In the genomic region with DNA sequence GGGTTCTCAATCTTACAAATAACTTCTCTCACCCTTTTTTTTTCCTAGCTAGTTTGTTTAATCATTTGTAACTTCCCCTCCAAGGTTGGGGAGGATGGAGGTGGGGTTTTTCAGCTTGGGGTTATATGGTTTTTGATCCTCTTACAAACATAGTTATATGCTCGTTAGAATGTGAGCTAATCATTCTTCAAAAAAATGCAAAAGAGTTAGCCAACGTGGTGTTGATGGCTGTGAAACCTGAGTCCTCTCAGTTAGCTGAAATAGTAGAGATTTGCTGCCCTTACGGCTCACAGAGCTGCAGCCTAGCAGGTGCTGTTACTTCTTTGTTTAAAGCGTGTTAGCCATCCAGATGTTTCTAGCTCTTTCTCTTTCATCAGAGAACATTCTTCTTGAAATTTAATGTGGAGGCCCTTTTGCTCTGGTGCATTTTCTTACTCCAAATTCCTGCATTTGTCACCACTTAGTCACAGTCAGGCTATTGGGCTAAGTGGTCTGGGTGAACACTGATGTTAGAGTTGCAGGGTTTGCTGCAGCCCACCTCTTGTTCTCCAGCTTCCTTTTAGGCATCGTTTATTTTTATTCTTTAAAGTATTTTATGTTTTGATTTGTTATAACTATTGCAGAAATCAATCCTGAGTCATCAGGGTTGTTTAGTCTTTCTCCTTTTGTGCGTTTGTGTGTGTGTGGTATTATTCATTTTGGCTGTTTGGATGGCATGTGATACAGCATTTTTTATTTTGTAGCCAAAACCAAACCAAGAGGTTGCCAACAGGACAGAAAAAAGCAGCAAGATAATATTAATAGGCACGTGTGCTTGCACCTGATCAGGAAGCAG, we compare ENCODE assay signal across 9 cellular contexts. TPM values are rescaled to one million over a fixed set of nuclear protein-coding genes. Genes with fewer than 3 reads are reported as not detected.
DNase-seq lines count a peak whose midpoint lies in the region; ATAC-seq and TF ChIP-seq lines count a peak whose summit lies in the region.
"Had no signal": no experiment of that assay in that cellular context is flagged by ENCODE, and none has a peak within 500 bp of the region (broad histone marks: within the 10 kb centered on the region; RNA-seq: fewer than 3 reads in every experiment).

No MANE protein-coding gene starts in this region.

- no peaks in the 10 kb centered on the region for H3K27me3 Mint-ChIP-seq in activated T-cell treated with anti-CD3 and anti-CD28 coated beads, Interleukin-2, amount 50 U/mL, for 24 hours
- H3K27me3 Mint-ChIP-seq in brain = no peaks in the 10 kb centered on the region

- peak; percentile 97 for ATAC-seq in HG03097 (IDR thresholded peaks at IDR 0.05; ENCODE audit: low FRiP score, unreplicated experiment)
- ATAC-seq in aorta (ENCODE audit: low FRiP score) = no peak

- H3K27ac Mint-ChIP-seq in activated T-cell treated with anti-CD3 and anti-CD28 coated beads, Interleukin-2, amount 50 U/mL, for 24 hours = peak overlapping the region; percentile 73
- peak overlapping the region in 4 of 5 experiments; percentile 11 to 93 (median 69) for H3K27ac Mint-ChIP-seq in brain

- H3K9me3 ChIP-seq in stomach (no peaks in the 10 kb centered on the region), aorta (ENCODE audit: control insufficient read depth, low read length) (no peaks in the 10 kb centered on the region)

- H3K4me3 ChIP-seq in stomach = no peak overlapping the region
- no peak overlapping the region for H3K4me3 ChIP-seq in aorta (ENCODE audit: low read length in 2 of 2)

- TF ChIP-seq POLR2A in stomach (IDR thresholded peaks at IDR 0.05) = no peak

- no peak for DNase-seq in activated T-cell treated with anti-CD3 and anti-CD28 coated beads, Interleukin-2, amount 50 U/mL, for 24 hours
- DNase-seq in activated T-cell treated with anti-CD3 and anti-CD28 coated beads for 4 hours = no peak
- no peak for DNase-seq in stomach
- DNase-seq in aorta = no peak
- DNase-seq in NCI-H146 treated with DMSO at 0.1 percent for 48 hours (lab: John Stamatoyannopoulos, UW; ENCODE audit: unreplicated experiment) = no peak
- no peak for DNase-seq in SIG-M5 treated with dmso at 0.1 percent for 504 hours (lab: John Stamatoyannopoulos, UW; ENCODE audit: unreplicated experiment)
- DNase-seq: DND-41 had no signal

- H3K27me3 ChIP-seq in stomach = no peaks in the 10 kb centered on the region
- no peaks in the 10 kb centered on the region for H3K27me3 ChIP-seq in aorta (ENCODE audit: control insufficient read depth in 1 of 2, insufficient read depth in 2 of 2, low read length in 1 of 2)

- no peak for TF ChIP-seq EP300 in stomach (IDR thresholded peaks at IDR 0.05)

- H3K4me1 Mint-ChIP-seq in activated T-cell treated with anti-CD3 and anti-CD28 coated beads, Interleukin-2, amount 50 U/mL, for 24 hours (ENCODE audit: low read depth) = peaks cover 31% of the 10 kb centered on the region
- peaks cover 62% of the 10 kb centered on the region for H3K4me1 Mint-ChIP-seq in brain

- H3K36me3 Mint-ChIP-seq in activated T-cell treated with anti-CD3 and anti-CD28 coated beads, Interleukin-2, amount 50 U/mL, for 24 hours (ENCODE audit: low read depth) = no peaks in the 10 kb centered on the region
- no peaks in the 10 kb centered on the region for H3K36me3 Mint-ChIP-seq in brain

- H3K27ac ChIP-seq in stomach (peak overlapping the region in 4 of 5 donors; percentile 38 to 50 (median 47)), aorta (ENCODE audit: low read depth in 1 of 2, low read length in 2 of 2) (no peak overlapping the region)

- intact Hi-C loops in stomach (cut with DNase I; ENCODE audit: low total_unique reads) (no loop called here), aorta (cut with DNase I) (loop anchor here in 1 of 2 donors (5.0 kb wide), 1 partner anchor 38 kb away; no protein-coding TSS in a partner anchor)

- H3K36me3 ChIP-seq in stomach (no peaks in the 10 kb centered on the region), aorta (ENCODE audit: control insufficient read depth in 1 of 2, insufficient read depth in 2 of 2, low read length in 1 of 2) (no peaks in the 10 kb centered on the region)

- no peaks in the 10 kb centered on the region for H3K9me3 Mint-ChIP-seq in activated T-cell treated with anti-CD3 and anti-CD28 coated beads, Interleukin-2, amount 50 U/mL, for 24 hours
- H3K9me3 Mint-ChIP-seq in brain = no peaks in the 10 kb centered on the region

- peaks cover 42 to 99% (median 72%) of the 10 kb centered on the region in 4 donors for H3K4me1 ChIP-seq in stomach
- H3K4me1 ChIP-seq in aorta (ENCODE audit: control insufficient read depth in 1 of 2, insufficient read depth in 2 of 2, low read length in 2 of 2) = peaks cover 6 to 11% of the 10 kb centered on the region in 2 donors

- H3K4me3 Mint-ChIP-seq in activated T-cell treated with anti-CD3 and anti-CD28 coated beads, Interleukin-2, amount 50 U/mL, for 24 hours = no peak overlapping the region
- peak overlapping the region in 4 of 5 experiments; percentile 33 to 64 (median 48) for H3K4me3 Mint-ChIP-seq in brain

- WGBS in stomach, 5 donors = 22 to 38% (median 24%) methylated on average over 7 of the region's 7 CpGs
- 24 to 25% methylated on average over 7 of the region's 7 CpGs for WGBS in aorta, 2 donors

- TF ChIP-seq CTCF in brain (conservative IDR thresholded peaks at IDR 0.05) (no peak), stomach (IDR thresholded peaks at IDR 0.05) (no peak)

RNA-seq across cellular contexts. Expression of a gene that starts 41.1 kb away (rescaled TPM):
- polyA plus RNA-seq in brain (ENCODE audit: insufficient read depth, low read depth, low replicate concordance) (7.5 TPM), stomach (10 to 100 TPM; 11.9 to 33.3 (median 33.1) TPM), aorta (100 to 1,000 TPM in 1 of 2 donors, 10 to 100 TPM in 1; 48.0 to 111 TPM)
- total RNA-seq in stomach (100 to 1,000 TPM in 1 of 5 donors, 10 to 100 TPM in 4; 21.0 to 136 (median 35.2) TPM), aorta (100 to 1,000 TPM in 1 of 2 donors, 10 to 100 TPM in 1; 76.7 to 100 TPM)

Comparison
In these comparisons a context has a peak if more than half of its experiments do, and no peak if none do; other contexts are left out.
1. H3K27ac ChIP-seq: peak in stomach (4 of 5); none in aorta (0 of 2).